ENCODE assay signal across 8 cellular contexts in the genomic region with DNA sequence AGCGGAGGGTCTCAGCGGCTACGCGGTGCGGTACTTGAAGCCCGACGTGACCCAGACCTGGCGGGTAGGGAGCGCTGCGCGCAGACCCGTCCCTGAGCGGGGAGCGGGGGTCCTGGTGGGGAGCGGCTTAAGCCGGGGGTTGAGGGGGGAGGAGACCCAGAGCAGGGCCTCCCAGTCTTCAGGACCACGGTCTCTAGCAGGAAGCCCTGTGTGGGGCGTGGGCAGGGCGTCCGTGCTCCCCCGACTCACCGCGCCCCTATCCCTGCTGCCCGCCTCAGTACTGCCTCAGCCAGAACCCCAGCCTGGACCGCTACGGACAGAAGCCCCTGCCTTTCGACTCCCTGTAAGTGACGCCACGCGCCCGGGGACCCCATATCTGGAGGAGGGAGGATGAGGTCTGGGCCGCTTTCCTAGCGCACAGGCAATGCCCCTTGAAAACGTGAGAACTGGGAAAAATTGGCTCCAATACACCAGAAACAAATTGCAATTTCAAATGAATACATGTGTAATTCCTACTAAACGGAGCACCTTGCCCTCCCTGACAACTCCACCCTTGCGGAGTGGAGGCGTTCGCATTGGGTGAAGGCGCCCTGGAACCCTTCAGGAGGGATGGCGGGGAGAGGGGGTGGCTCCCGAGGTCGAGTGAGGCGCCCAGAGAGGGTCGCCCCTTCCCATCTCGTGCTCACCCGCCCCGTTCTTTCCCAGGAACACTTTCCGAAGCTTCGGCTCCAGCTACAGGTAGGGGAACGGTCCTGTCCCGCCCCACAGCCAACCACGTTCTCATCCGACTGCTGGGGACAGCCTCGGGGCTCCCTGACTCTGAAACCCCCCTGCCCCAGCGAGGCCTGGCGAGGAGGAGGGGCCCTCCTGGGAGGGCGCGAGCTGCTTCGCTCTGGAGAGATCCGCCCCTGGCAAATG. TPM values are rescaled to one million over a fixed set of nuclear protein-coding genes. Genes with fewer than 3 reads are reported as not detected.
DNase-seq lines count a peak whose midpoint lies in the region; ATAC-seq, FAIRE-seq and TF ChIP-seq lines count a peak whose summit lies in the region.

No MANE protein-coding gene starts in this region.

- H3K9me3 Mint-ChIP-seq in memory B cell = no peaks in the 10 kb centered on the region

- peak overlapping the region; percentile 86 for H3K4me3 Mint-ChIP-seq in memory B cell

- peaks cover 8 to 19% (median 16%) of the 10 kb centered on the region in 4 donors for H3K4me1 ChIP-seq in upper lobe of left lung

- H3K4me1 Mint-ChIP-seq in memory B cell = no peaks in the 10 kb centered on the region

- POLR2A ChIA-PET in AG04450 (lab: Yijun Ruan, JAX) = no interaction called here

- peak; percentile 24 for ATAC-seq in HG02885 (IDR thresholded peaks at IDR 0.05; ENCODE audit: poor library complexity, unreplicated experiment)
- ATAC-seq in memory B cell (ENCODE audit: low read depth) = peak; percentile 34
- peak; percentile 63 to 67 for ATAC-seq in upper lobe of left lung (ENCODE audit: low FRiP score in 2 of 2)

- TF ChIP-seq POLR2A in upper lobe of left lung (IDR thresholded peaks at IDR 0.05) = no peak

- TF ChIP-seq CTCF in AG04450 (IDR thresholded peaks at IDR 0.05; ENCODE audit: low read depth, low read length) (no peak), bronchial epithelial cell (IDR thresholded peaks at IDR 0.05; ENCODE audit: insufficient read depth, low read length, severe bottlenecking) (no peak), upper lobe of left lung (IDR thresholded peaks at IDR 0.05) (no peak)

- DNase-seq in AG04450 (ENCODE audit: low read depth, low spot score) (no peak), bronchial epithelial cell (ENCODE audit: low read depth) (peak; percentile 9), memory B cell (ENCODE audit: low spot score in 2 of 2) (no peak), upper lobe of left lung (peak; percentile 31 to 70), kidney glomerular epithelial cell (lab: John Stamatoyannopoulos, UW) (no peak), NCI-H1436 treated with DMSO at 0.1 percent for 48 hours (lab: John Stamatoyannopoulos, UW) (no peak)
- no peak for DNase-seq in stimulated activated CD4-positive, alpha-beta T cell treated with anti-CD3 and anti-CD28 coated beads, Interleukin-4, amount 100 ng/mL, for 1 hour

- CTCF ChIA-PET in AG04450 (lab: Charles Lee) = interaction anchor here (0.7 kb wide), 1 partner anchor 14 kb away, joined by 3 read pairs; no protein-coding TSS in a partner anchor

- no peak for TF ChIP-seq EP300 in upper lobe of left lung (IDR thresholded peaks at IDR 0.05)

- H3K9me3 ChIP-seq in AG04450 (ENCODE audit: control insufficient read depth, insufficient read depth, low read length) (no peaks in the 10 kb centered on the region; the same call in 1 of the 2 replicates), upper lobe of left lung (no peaks in the 10 kb centered on the region)

- H3K27me3 ChIP-seq in AG04450 (ENCODE audit: control insufficient read depth, insufficient read depth, low read length) (peaks cover 32% of the 10 kb centered on the region), bronchial epithelial cell (ENCODE audit: control insufficient read depth, insufficient read depth, low read length) (no peaks in the 10 kb centered on the region), upper lobe of left lung (no peaks in the 10 kb centered on the region)

- H3K36me3 Mint-ChIP-seq in memory B cell = no peaks in the 10 kb centered on the region

- no peak for FAIRE-seq in bronchial epithelial cell (lab: Jason Lieb, UNC)

- H3K4me3 ChIP-seq in AG04450 (ENCODE audit: low read depth, low read length) = peak overlapping the region; percentile 60
- peak overlapping the region; percentile 65 for H3K4me3 ChIP-seq in bronchial epithelial cell (ENCODE audit: low read depth, low read length)
- H3K4me3 ChIP-seq in upper lobe of left lung = peak overlapping the region; percentile 54 to 75 (median 64)

- no peak overlapping the region for H3K27ac ChIP-seq in AG04450 (ENCODE audit: low read depth, low read length)
- H3K27ac ChIP-seq in upper lobe of left lung = peak overlapping the region; percentile 50 to 73 (median 64)

- 22 to 25% methylated on average over 33 to 49 of the region's 60 CpGs for WGBS in upper lobe of left lung, 2 donors

- no peak overlapping the region for H3K27ac Mint-ChIP-seq in memory B cell

- no peaks in the 10 kb centered on the region for H3K36me3 ChIP-seq in bronchial epithelial cell (ENCODE audit: control insufficient read depth, insufficient read depth, low read length)
- H3K36me3 ChIP-seq in upper lobe of left lung = no peaks in the 10 kb centered on the region

- H3K27me3 Mint-ChIP-seq in memory B cell = peaks cover 8% of the 10 kb centered on the region

RNA-seq across cellular contexts. Expression of a gene that starts 14.5 kb away (rescaled TPM):
- not detected in 2 replicates for polyA plus RNA-seq in AG04450 (2011; rRNA removed)
- not detected in 2 replicates for polyA minus RNA-seq in AG04450 (2011; rRNA and poly(A)+ RNA removed)
- under 0.01 and 0.26 TPM in 2 replicates for total RNA-seq in bronchial epithelial cell
- total RNA-seq in upper lobe of left lung = under 1 TPM in 2 of 6 donors, not detected in 4; 0.06 to 0.39 TPM

RNA-seq across cellular contexts. Expression of a gene that starts 15.0 kb away (rescaled TPM):
- 4.7 and 5.8 TPM in 2 replicates for polyA plus RNA-seq in AG04450 (2011; rRNA removed)
- 5.4 and 6.6 TPM in 2 replicates for polyA minus RNA-seq in AG04450 (2011; rRNA and poly(A)+ RNA removed)
- total RNA-seq in bronchial epithelial cell = 2.4 and 3.8 TPM in 2 replicates
- total RNA-seq in upper lobe of left lung = 10 to 100 TPM in 4 of 6 donors, 1 to 10 TPM in 2; 8.0 to 28.3 (median 13.3) TPM

RNA-seq across cellular contexts. Expression of a gene that starts 15.7 kb away (rescaled TPM):
- 48.7 and 57.9 TPM in 2 replicates for polyA plus RNA-seq in AG04450 (2011; rRNA removed)
- polyA minus RNA-seq in AG04450 (2011; rRNA and poly(A)+ RNA removed) = 52.0 and 73.3 TPM in 2 replicates
- 25.5 and 29.5 TPM in 2 replicates for total RNA-seq in bronchial epithelial cell
- 10 to 100 TPM; 32.7 to 55.5 (median 46.5) TPM for total RNA-seq in upper lobe of left lung

RNA-seq across cellular contexts. Expression of a gene that starts 40.1 kb away (rescaled TPM):
- polyA plus RNA-seq in AG04450 (2011; rRNA removed) = 0.60 and 0.88 TPM in 2 replicates
- polyA minus RNA-seq in AG04450 (2011; rRNA and poly(A)+ RNA removed) = 0.52 and 0.69 TPM in 2 replicates
- total RNA-seq in bronchial epithelial cell (7.9 and 8.4 TPM in 2 replicates), upper lobe of left lung (10 to 100 TPM; 14.7 to 30.5 (median 25.3) TPM)

Comparison
In these comparisons a context has a peak if more than half of its experiments do, and no peak if none do; other contexts are left out.
1. DNase-seq: peak in bronchial epithelial cell (single experiment) and upper lobe of left lung (2 of 2); none in AG04450 (single experiment), memory B cell (0 of 2), kidney glomerular epithelial cell (single experiment), stimulated activated CD4-positive, alpha-beta T cell treated with anti-CD3 and anti-CD28 coated beads, Interleukin-4, amount 100 ng/mL, for 1 hour (single experiment) and NCI-H1436 treated with DMSO at 0.1 percent for 48 hours (single experiment).
2. Peak in every context shown above with its lines, with median percentiles within 50 percentile points of each other: H3K4me3 ChIP-seq and ATAC-seq.